In genomic region chr16:4682616-4683254, GRCh38 we compare ENCODE assay signal across 9 cellular contexts. TPM values are rescaled to one million over a fixed set of nuclear protein-coding genes. Genes with fewer than 3 reads are reported as not detected.
DNase-seq lines count a peak whose midpoint lies in the region; ATAC-seq and TF ChIP-seq lines count a peak whose summit lies in the region.
"Had no signal": no experiment of that assay in that cellular context is flagged by ENCODE, and none has a peak within 500 bp of the region (broad histone marks: within the 10 kb centered on the region; RNA-seq: fewer than 3 reads in every experiment).

No MANE protein-coding gene starts in this region.

- H4K20me1 ChIP-seq in mammary epithelial cell (ENCODE audit: insufficient read depth, low read length) (no peaks in the 10 kb centered on the region), MM.1S (ENCODE audit: insufficient read depth, low read length) (no peaks in the 10 kb centered on the region)

- H3K4me3 ChIP-seq in NT2/D1 (ENCODE audit: insufficient read length, low read depth) (no peak overlapping the region), mammary epithelial cell (replicated peaks in 1 of 3; ENCODE audit: insufficient read depth in 1 of 3, low read depth in 2 of 3, low read length in 3 of 3) (no peak overlapping the region), mucosa of descending colon (no peak overlapping the region), MM.1S (ENCODE audit: low read length) (no peak overlapping the region)
- H3K4me3 ChIP-seq: uterus had no signal

- in situ Hi-C loops in mammary epithelial cell (cut with MboI; ENCODE audit: low sequenced_read_pairs in 2 of 2), result no loop called here

- H3K9me3 ChIP-seq in NT2/D1 (ENCODE audit: insufficient read depth, low read length) (no peaks in the 10 kb centered on the region), mammary epithelial cell (replicated peaks; ENCODE audit: insufficient read depth, low read length) (no peaks in the 10 kb centered on the region), mucosa of descending colon (no peaks in the 10 kb centered on the region), MM.1S (replicated peaks; ENCODE audit: insufficient read depth, low read length) (no peaks in the 10 kb centered on the region)
- H3K9me3 ChIP-seq: uterus had no signal

- DNase-seq in GDM1 (lab: John Stamatoyannopoulos, UW) (peak; percentile 25), NT2/D1 (ENCODE audit: low read depth, low spot score) (peak; percentile 50), mammary epithelial cell (peak; percentile 44), mucosa of descending colon (peak in 2 of 3 donors; percentile 58 to 64), germinal center (ENCODE audit: low spot score) (no peak), MM.1S (no peak)

- WGBS in mammary epithelial cell (ENCODE audit: low coverage, missing lambda C conversion rate), result 88% methylated on average over 16 of the region's 36 CpGs

- CTCF ChIA-PET in mammary epithelial cell (lab: Charles Lee; ENCODE audit: low non-redundant PET), result no interaction called here

- no peaks in the 10 kb centered on the region for H3K9me2 ChIP-seq in MM.1S (replicated peaks; ENCODE audit: insufficient read depth, low read length)

- H2AFZ ChIP-seq in mammary epithelial cell (ENCODE audit: low read depth, low read length) (no peak overlapping the region), MM.1S (ENCODE audit: low read length) (no peak overlapping the region)

- no peak overlapping the region for H3K4me2 ChIP-seq in mammary epithelial cell (ENCODE audit: insufficient read depth, low read depth, low read length)
- no peak overlapping the region for H3K4me2 ChIP-seq in MM.1S (ENCODE audit: low read depth, low read length)

- TF ChIP-seq CTCF in mammary epithelial cell (conservative IDR thresholded peaks at IDR 0.05 in 1 of 2, IDR thresholded peaks at IDR 0.05 in 1 of 2; ENCODE audit: extremely low read depth in 1 of 2, insufficient read depth in 1 of 2, low read depth in 1 of 2, low read length in 2 of 2) (peak; percentile 19 to 30), mucosa of descending colon (IDR thresholded peaks at IDR 0.05) (no peak), MM.1S (IDR thresholded peaks at IDR 0.05; ENCODE audit: low read length) (no peak)

- H3K27me3 ChIP-seq in NT2/D1 (ENCODE audit: insufficient read depth, insufficient read length), result no peaks in the 10 kb centered on the region
- no peaks in the 10 kb centered on the region for H3K27me3 ChIP-seq in mammary epithelial cell (ENCODE audit: insufficient read depth, low read length)
- no peaks in the 10 kb centered on the region for H3K27me3 ChIP-seq in MM.1S (replicated peaks; ENCODE audit: insufficient read depth, low read length)
- H3K27me3 ChIP-seq: uterus had no signal

- H3K36me3 ChIP-seq in NT2/D1 (ENCODE audit: insufficient read depth, insufficient read length, low read length) (peaks cover 88% of the 10 kb centered on the region), mammary epithelial cell (ENCODE audit: insufficient read depth, low read length) (peaks cover 7% of the 10 kb centered on the region), mucosa of descending colon (ENCODE audit: low read depth) (no peaks in the 10 kb centered on the region), MM.1S (replicated peaks; ENCODE audit: insufficient read depth, low read length) (no peaks in the 10 kb centered on the region)
- H3K36me3 ChIP-seq: uterus had no signal

- H3K9ac ChIP-seq in NT2/D1 (ENCODE audit: insufficient read length, low read depth), result peak overlapping the region; percentile 61
- no peak overlapping the region for H3K9ac ChIP-seq in mammary epithelial cell (ENCODE audit: insufficient read depth, low read length)
- H3K9ac ChIP-seq in MM.1S (ENCODE audit: low read length), result no peak overlapping the region

- H3K4me1 ChIP-seq in NT2/D1 (ENCODE audit: insufficient read depth, insufficient read length) (peaks cover 11% of the 10 kb centered on the region), mammary epithelial cell (ENCODE audit: insufficient read depth, low read length) (peaks cover 48% of the 10 kb centered on the region), mucosa of descending colon (ENCODE audit: low read depth) (peaks cover 9% of the 10 kb centered on the region), MM.1S (ENCODE audit: low read length) (no peaks in the 10 kb centered on the region)
- H3K4me1 ChIP-seq: uterus had no signal

- intact Hi-C loops in mammary epithelial cell (cut with micrococcal nuclease), result no loop called here
- intact Hi-C loops in mucosa of descending colon (cut with DNase I, micrococcal nuclease), result no loop called here

- dilution Hi-C loops in mammary epithelial cell (cut with HindIII; ENCODE audit: low sequenced_read_pairs), result no loop called here

- H3F3A ChIP-seq in MM.1S (ENCODE audit: insufficient read depth, low read length), result no peaks in the 10 kb centered on the region

- peaks cover 17% of the 10 kb centered on the region for H3K79me2 ChIP-seq in mammary epithelial cell (ENCODE audit: insufficient read depth, low read length)
- H3K79me2 ChIP-seq in MM.1S (ENCODE audit: low read length), result no peaks in the 10 kb centered on the region

- H3K27ac ChIP-seq in mammary epithelial cell (ENCODE audit: insufficient read depth, low read depth, low read length) (no peak overlapping the region), MM.1S (ENCODE audit: low read length) (no peak overlapping the region)

- ATAC-seq in mucosa of descending colon (no peak), HG03045 (IDR thresholded peaks at IDR 0.05; ENCODE audit: unreplicated experiment) (no peak), GM21529 (IDR thresholded peaks at IDR 0.05; ENCODE audit: unreplicated experiment) (no peak)

- no TSS peak for BruUV-seq in mammary epithelial cell (replicated peaks; lab: Mats Ljungman, UMichigan)

RNA-seq across cellular contexts. Expression of gene NUDT16L1, which starts 10.6 kb away (rescaled TPM):
- 10 to 100 TPM; 13.5 to 26.2 TPM for total RNA-seq in mammary epithelial cell
- polyA plus RNA-seq in mammary epithelial cell, result 34.3 TPM
- 15.6 TPM for polyA minus RNA-seq in mammary epithelial cell
- 10 to 100 TPM; 28.3 to 47.8 (median 40.4) TPM for total RNA-seq in mucosa of descending colon

RNA-seq across cellular contexts. Expression of gene ANKS3, which starts 51.3 kb away (rescaled TPM):
- total RNA-seq in mammary epithelial cell (10 to 100 TPM; 14.5 to 24.3 TPM), mucosa of descending colon (10 to 100 TPM; 18.2 to 32.3 (median 21.3) TPM)
- 9.4 TPM for polyA plus RNA-seq in mammary epithelial cell
- 13.3 TPM for polyA minus RNA-seq in mammary epithelial cell

RNA-seq across cellular contexts. Expression of gene DNAAF8, which starts 51.6 kb away (rescaled TPM):
- total RNA-seq in mammary epithelial cell (under 1 TPM; 0.17 to 0.71 TPM), mucosa of descending colon (1 to 10 TPM in 1 of 3 donors, under 1 TPM in 2; 0.22 to 1.8 (median 0.98) TPM)
- polyA plus RNA-seq in mammary epithelial cell, result 0.51 TPM
- not detected for polyA minus RNA-seq in mammary epithelial cell

RNA-seq across cellular contexts. Expression of gene MGRN1, which starts 58.1 kb away (rescaled TPM):
- total RNA-seq in mammary epithelial cell (10 to 100 TPM; 34.2 to 64.8 TPM), mucosa of descending colon (10 to 100 TPM; 72.3 to 80.2 (median 77.0) TPM)
- polyA plus RNA-seq in mammary epithelial cell, result 8.2 TPM
- polyA minus RNA-seq in mammary epithelial cell, result 27.9 TPM

Comparison
In these comparisons a context has a peak if more than half of its experiments do, and no peak if none do; other contexts are left out.
1. DNase-seq: peak in GDM1 (single experiment), NT2/D1 (single experiment), mammary epithelial cell (single experiment) and mucosa of descending colon (2 of 3); none in germinal center (single experiment) and MM.1S (single experiment).
2. CTCF ChIP-seq: peak in mammary epithelial cell (2 of 2); none in mucosa of descending colon (single experiment) and MM.1S (single experiment).